In genomic region chr4:130233377-130234047, GRCh38 we compare ENCODE assay signal across 8 cellular contexts.
A peak's percentile ranks its signal among the peaks of the same experiment; 100 is the strongest.
DNase-seq lines count a peak whose midpoint lies in the region; ATAC-seq and TF ChIP-seq lines count a peak whose summit lies in the region.

No MANE protein-coding gene starts in this region.

- no peak overlapping the region for H3K4me2 ChIP-seq in trophoblast cell (ENCODE audit: low read length)

- no peak overlapping the region for H3K9ac ChIP-seq in trophoblast cell (ENCODE audit: low read length)

- H2BK120ac ChIP-seq in trophoblast cell (ENCODE audit: insufficient read depth, low read length, poor library complexity), result no peak overlapping the region

- no peak overlapping the region for H2AFZ ChIP-seq in trophoblast cell (ENCODE audit: insufficient read depth, low read length, poor library complexity)

- no peaks in the 10 kb centered on the region for H3K4me1 ChIP-seq in trophoblast cell (ENCODE audit: control insufficient read depth in 1 of 2, insufficient read depth in 2 of 2, low read length in 2 of 2)

- no peak overlapping the region for H3K27ac ChIP-seq in trophoblast cell (ENCODE audit: low read depth, low read length)

- DNase-seq in HT1080 (ENCODE audit: low read depth) (peak; percentile 71), fibroblast of mammary gland (ENCODE audit: low read depth) (peak; percentile 15), AG08396 (ENCODE audit: low spot score) (no peak), trophoblast cell (no peak), NCI-H1417 (lab: John Stamatoyannopoulos, UW) (no peak)
- no peak for DNase-seq in activated CD4-positive, alpha-beta T cell treated with anti-CD3 and anti-CD28 coated beads for 48 hours

- H3K27me3 ChIP-seq in trophoblast cell (ENCODE audit: insufficient read depth, low read length), result no peaks in the 10 kb centered on the region

- H3K18ac ChIP-seq in trophoblast cell (ENCODE audit: low read length), result no peak overlapping the region

- H3K4ac ChIP-seq in trophoblast cell (ENCODE audit: low read depth, low read length), result no peak overlapping the region

- H3K79me2 ChIP-seq in trophoblast cell (ENCODE audit: control insufficient read depth, insufficient read depth, low read length, poor library complexity), result no peaks in the 10 kb centered on the region

- TF ChIP-seq CTCF in fibroblast of mammary gland (conservative IDR thresholded peaks at IDR 0.05; ENCODE audit: control insufficient read depth, insufficient read depth, low read depth, low read length), result no peak

- no peak overlapping the region for H2AK5ac ChIP-seq in trophoblast cell (ENCODE audit: low read length)

- H3K9me3 ChIP-seq in trophoblast cell (ENCODE audit: insufficient read depth, low read depth, low read length), result no peaks in the 10 kb centered on the region

- WGBS in trophoblast cell (ENCODE audit: extremely low coverage, insufficient coverage, insufficient read length), result no CpG with 5 or more reads among the region's 3 CpGs

- no peak overlapping the region for H4K8ac ChIP-seq in trophoblast cell (ENCODE audit: low read depth, low read length)

- H2BK5ac ChIP-seq in trophoblast cell (ENCODE audit: low read depth, low read length, poor library complexity), result no peak overlapping the region

- peak; percentile 94 for ATAC-seq in GM18519 (IDR thresholded peaks at IDR 0.05; ENCODE audit: low FRiP score, unreplicated experiment)
- peak; percentile 100 for ATAC-seq in GM21786 (IDR thresholded peaks at IDR 0.05; ENCODE audit: unreplicated experiment)

- H3K23ac ChIP-seq in trophoblast cell (ENCODE audit: low read length), result no peak overlapping the region

- H4K12ac ChIP-seq in trophoblast cell (ENCODE audit: low read depth, low read length), result no peak overlapping the region

- no peak overlapping the region for H3K4me3 ChIP-seq in fibroblast of mammary gland (ENCODE audit: control insufficient read depth, low read depth, low read length)
- H3K4me3 ChIP-seq in trophoblast cell (ENCODE audit: low read depth, low read length), result no peak overlapping the region

- no peaks in the 10 kb centered on the region for H3K79me1 ChIP-seq in trophoblast cell (ENCODE audit: low read length)

- H3K14ac ChIP-seq in trophoblast cell (ENCODE audit: low read length), result no peak overlapping the region

- H2BK12ac ChIP-seq in trophoblast cell (ENCODE audit: low read length), result no peak overlapping the region

- H3K36me3 ChIP-seq in trophoblast cell (ENCODE audit: control insufficient read depth in 1 of 2, insufficient read depth in 2 of 2, low read length in 2 of 2), result no peaks in the 10 kb centered on the region

- no peak overlapping the region for H4K91ac ChIP-seq in trophoblast cell (ENCODE audit: low read depth, low read length)

Comparison
In these comparisons a context has a peak if more than half of its experiments do, and no peak if none do; other contexts are left out.
1. DNase-seq: peak in HT1080 (single experiment) and fibroblast of mammary gland (single experiment); none in AG08396 (single experiment), trophoblast cell (0 of 2), activated CD4-positive, alpha-beta T cell treated with anti-CD3 and anti-CD28 coated beads for 48 hours (single experiment) and NCI-H1417 (0 of 3).